In genomic region chr6:20837189-20837588, GRCh38 we compare ENCODE assay signal across 26 cellular contexts.
DNase-seq lines count a peak whose midpoint lies in the region; ATAC-seq and TF ChIP-seq lines count a peak whose summit lies in the region.
"Had no signal": no experiment of that assay in that cellular context is flagged by ENCODE, and none has a peak within 500 bp of the region (broad histone marks: within the 10 kb centered on the region; RNA-seq: fewer than 3 reads in every experiment).

No MANE protein-coding gene starts in this region.

- no peak overlapping the region for H3K4me3 Mint-ChIP-seq in activated CD4-positive, alpha-beta T cell treated with anti-CD3 and anti-CD28 coated beads, Interleukin-2, amount 10 ng/mL, durations not matched to agents 24 days and 14 days
- H3K4me3 Mint-ChIP-seq: neural progenitor cell, WTC11 had no signal

- H3K4me1 ChIP-seq in DND-41 (ENCODE audit: insufficient read depth, low read length) (peaks cover 67% of the 10 kb centered on the region), PC-3 (ENCODE audit: insufficient read depth, low read length) (no peaks in the 10 kb centered on the region)
- H3K4me1 ChIP-seq: sigmoid colon, upper lobe of right lung had no signal

- H3K4me2 ChIP-seq in DND-41 (ENCODE audit: insufficient read depth, low read length): no peak overlapping the region
- H3K4me2 ChIP-seq in PC-3 (ENCODE audit: low read length): no peak overlapping the region
- H3K4me2 ChIP-seq: neural progenitor cell, SK-N-SH had no signal

- no peak overlapping the region for H3K27ac Mint-ChIP-seq in activated CD4-positive, alpha-beta T cell treated with anti-CD3 and anti-CD28 coated beads, Interleukin-2, amount 10 ng/mL, durations not matched to agents 24 days and 14 days
- H3K27ac Mint-ChIP-seq: neural progenitor cell, WTC11 had no signal

- ATAC-seq in DND-41 (ENCODE audit: insufficient read depth, low read depth): 0 out of 3 replicates have a peak, but pooled peaks have one; percentile 29
- no peak for ATAC-seq in PC-3
- ATAC-seq in Right ventricle myocardium superior (ENCODE audit: poor library complexity): no peak
- ATAC-seq: foreskin keratinocyte, upper lobe of right lung, WTC11 had no signal

- no peak overlapping the region for H3K9ac ChIP-seq in DND-41 (ENCODE audit: low read depth, low read length)
- no peak overlapping the region for H3K9ac ChIP-seq in PC-3 (ENCODE audit: low read length)
- H3K9ac ChIP-seq: neural progenitor cell, SK-N-SH had no signal

- peaks cover 9% of the 10 kb centered on the region for H3K9me3 Mint-ChIP-seq in activated CD4-positive, alpha-beta T cell treated with anti-CD3 and anti-CD28 coated beads, Interleukin-2, amount 10 ng/mL, durations not matched to agents 24 days and 14 days
- H3K9me3 Mint-ChIP-seq: neural progenitor cell had no signal

- H3K27ac ChIP-seq in DND-41 (ENCODE audit: low read length) (no peak overlapping the region), PC-3 (ENCODE audit: low read length) (no peak overlapping the region)
- H3K27ac ChIP-seq: foreskin keratinocyte, neural progenitor cell, sigmoid colon, upper lobe of right lung had no signal

- H3K27me3 Mint-ChIP-seq in activated CD4-positive, alpha-beta T cell treated with anti-CD3 and anti-CD28 coated beads, Interleukin-2, amount 10 ng/mL, durations not matched to agents 24 days and 14 days: no peaks in the 10 kb centered on the region

- no peak for TF ChIP-seq CTCF in DND-41 (IDR thresholded peaks at IDR 0.05; ENCODE audit: borderline replicate concordance, extremely low read depth, low read length, poor library complexity, severe bottlenecking)
- no peak for TF ChIP-seq CTCF in PC-3 (conservative IDR thresholded peaks at IDR 0.05; ENCODE audit: low read depth, low read length)

- no TSS peak for BruUV-seq in PC-3 (replicated peaks; lab: Mats Ljungman, UMichigan)

- H2AFZ ChIP-seq in DND-41 (ENCODE audit: low read depth, low read length): no peak overlapping the region
- no peak overlapping the region for H2AFZ ChIP-seq in PC-3 (ENCODE audit: low read length)
- H2AFZ ChIP-seq: neural progenitor cell had no signal

- H3K9me3 ChIP-seq in DND-41 (ENCODE audit: insufficient read depth, low read length, severe bottlenecking) (no peaks in the 10 kb centered on the region), PC-3 (ENCODE audit: low read length) (no peaks in the 10 kb centered on the region)
- H3K9me3 ChIP-seq: sigmoid colon, SK-N-SH, upper lobe of right lung had no signal

- intact Hi-C loops in activated CD4-positive, alpha-beta T cell treated with anti-CD3 and anti-CD28 coated beads, Interleukin-2, amount 10 ng/mL, durations not matched to agents 24 days and 14 days (cut with micrococcal nuclease): no loop called here
- intact Hi-C loops in PC-3 (cut with micrococcal nuclease): no loop called here
- intact Hi-C loops in Right ventricle myocardium superior (cut with DNase I): no loop called here

- H3K4me3 ChIP-seq in DND-41 (ENCODE audit: low read depth in 1 of 2, low read length in 2 of 2) (no peak overlapping the region), PC-3 (ENCODE audit: low read length) (no peak overlapping the region)
- no peak overlapping the region for H3K4me3 ChIP-seq in Jurkat, Clone E6-1 (ENCODE audit: low read length)
- H3K4me3 ChIP-seq: neural progenitor cell, sigmoid colon, upper lobe of right lung had no signal

- CTCF ChIA-PET in PC-3 (lab: Charles Lee): no interaction called here

- no peaks in the 10 kb centered on the region for H3K36me3 ChIP-seq in DND-41 (ENCODE audit: insufficient read depth, low read length)
- no peaks in the 10 kb centered on the region for H3K36me3 ChIP-seq in PC-3 (ENCODE audit: low read depth, low read length)
- H3K36me3 ChIP-seq: neural progenitor cell, sigmoid colon, upper lobe of right lung had no signal

- H3K27me3 ChIP-seq in DND-41 (ENCODE audit: insufficient read depth, low read length, poor library complexity) (no peaks in the 10 kb centered on the region), PC-3 (ENCODE audit: low read length) (no peaks in the 10 kb centered on the region)
- H3K27me3 ChIP-seq: foreskin keratinocyte, neural progenitor cell, sigmoid colon, upper lobe of right lung had no signal

- POLR2A ChIA-PET in PC-3 (lab: Charles Lee; ENCODE audit: unreplicated experiment): no interaction called here

- no peaks in the 10 kb centered on the region for H3F3A ChIP-seq in PC-3 (ENCODE audit: low read length, unreplicated experiment)

- DNase-seq in activated CD4-positive, alpha-beta T cell treated with anti-CD3 and anti-CD28 coated beads, Interleukin-2, amount 10 ng/mL, durations not matched to agents 24 days and 14 days: peak; percentile 67
- no peak for DNase-seq in activated CD4-positive, alpha-beta T cell treated with anti-CD3 and anti-CD28 coated beads for 1 hour
- DNase-seq in DND-41 (no peak), PC-3 (no peak), Right ventricle myocardium superior (no peak), NCI-H345 (lab: John Stamatoyannopoulos, UW) (no peak)
- peak; percentile 37 for DNase-seq in Jurkat, Clone E6-1 (ENCODE audit: low read depth, low spot score)
- DNase-seq in central memory CD4-positive, alpha-beta T cell: peak; percentile 29
- DNase-seq: 8988T; activated effector memory CD4-positive, alpha-beta T cell treated with Interleukin-2 at 50 U/mL for 16 hours; aorta; caudate nucleus; foreskin keratinocyte; HCEC 1CT; hippocampal formation; NCI-H187; NCI-H526 treated with DMSO at 0.1 percent for 48 hours; posterior cingulate gyrus; RPMI8226; sigmoid colon; SK-N-SH; stimulated activated CD4-positive, alpha-beta T cell treated with anti-CD3 and anti-CD28 coated beads, Interleukin-15, amount 100 ng/mL, for 24 hours; T-helper 9 cell; upper lobe of right lung had no signal

- peaks cover 13% of the 10 kb centered on the region for H3K36me3 Mint-ChIP-seq in activated CD4-positive, alpha-beta T cell treated with anti-CD3 and anti-CD28 coated beads, Interleukin-2, amount 10 ng/mL, durations not matched to agents 24 days and 14 days (ENCODE audit: low read depth)
- H3K36me3 Mint-ChIP-seq: neural progenitor cell, WTC11 had no signal

- H3K4me1 Mint-ChIP-seq in activated CD4-positive, alpha-beta T cell treated with anti-CD3 and anti-CD28 coated beads, Interleukin-2, amount 10 ng/mL, durations not matched to agents 24 days and 14 days: peaks cover 44% of the 10 kb centered on the region
- H3K4me1 Mint-ChIP-seq: neural progenitor cell had no signal

- H3K9me2 ChIP-seq in PC-3 (replicated peaks; ENCODE audit: low read length): no peaks in the 10 kb centered on the region
- H3K9me2 ChIP-seq: SK-N-SH had no signal

- no peaks in the 10 kb centered on the region for H3K79me2 ChIP-seq in DND-41 (ENCODE audit: insufficient read depth, low read length)
- no peaks in the 10 kb centered on the region for H3K79me2 ChIP-seq in PC-3 (ENCODE audit: low read length)

- H4K20me1 ChIP-seq in DND-41 (ENCODE audit: insufficient read depth, low read length) (no peaks in the 10 kb centered on the region), PC-3 (ENCODE audit: low read length) (no peaks in the 10 kb centered on the region)

Comparison
In these comparisons a context has a peak if more than half of its experiments do, and no peak if none do; other contexts are left out.
1. DNase-seq: peak in activated CD4-positive, alpha-beta T cell treated with anti-CD3 and anti-CD28 coated beads, Interleukin-2, amount 10 ng/mL, durations not matched to agents 24 days and 14 days (single experiment), Jurkat, Clone E6-1 (single experiment) and central memory CD4-positive, alpha-beta T cell (single experiment); none in activated CD4-positive, alpha-beta T cell treated with anti-CD3 and anti-CD28 coated beads for 1 hour (single experiment), DND-41 (single experiment), PC-3 (single experiment), Right ventricle myocardium superior (single experiment) and NCI-H345 (single experiment).